In genomic region chr4:13856387-13856786, GRCh38 we compare ENCODE assay signal across 21 cellular contexts.
DNase-seq lines count a peak whose midpoint lies in the region; ATAC-seq, FAIRE-seq and TF ChIP-seq lines count a peak whose summit lies in the region.
"Had no signal": no experiment of that assay in that cellular context is flagged by ENCODE, and none has a peak within 500 bp of the region (broad histone marks: within the 10 kb centered on the region; RNA-seq: fewer than 3 reads in every experiment).

No MANE protein-coding gene starts in this region.

- FAIRE-seq in HepG2 (lab: Jason Lieb, UNC) (no peak), small intestine (lab: Jason Lieb, UNC) (peak; percentile 5)
- FAIRE-seq: A204.1, GM12878, GM19239 had no signal

- H3K9ac ChIP-seq in liver (ENCODE audit: low read depth in 1 of 2, low read length in 2 of 2) (no peak overlapping the region), HepG2 (ENCODE audit: insufficient read depth, low read depth, low read length) (no peak overlapping the region)
- H3K9ac ChIP-seq: BLaER1, GM23248 had no signal

- peak; percentile 50 to 58 for TF ChIP-seq RAD21 in liver (IDR thresholded peaks at IDR 0.05)
- TF ChIP-seq RAD21 in HepG2 (CRISPR knock-in tag; IDR thresholded peaks at IDR 0.05), result no peak

- H3K27me3 ChIP-seq in liver (ENCODE audit: control insufficient read depth in 4 of 4, insufficient read depth in 4 of 4, low read length in 3 of 4) (no peaks in the 10 kb centered on the region), HepG2 (ENCODE audit: control insufficient read depth in 1 of 2, insufficient read depth in 2 of 2, low read length in 2 of 2) (no peaks in the 10 kb centered on the region), right lobe of liver (no peaks in the 10 kb centered on the region), small intestine (ENCODE audit: control insufficient read depth in 2 of 2, insufficient read depth in 2 of 2, low read length in 2 of 2) (no peaks in the 10 kb centered on the region), gastrocnemius medialis (no peaks in the 10 kb centered on the region)
- H3K27me3 ChIP-seq: BLaER1 had no signal

- no peak for TF ChIP-seq CTCF in liver (IDR thresholded peaks at IDR 0.05; ENCODE audit: low read depth, low read length, missing input control)
- no peak for TF ChIP-seq CTCF in HepG2 (CRISPR knock-in tag; IDR thresholded peaks at IDR 0.05)
- TF ChIP-seq CTCF in right lobe of liver (IDR thresholded peaks at IDR 0.05), result no peak
- TF ChIP-seq CTCF in gastrocnemius medialis (IDR thresholded peaks at IDR 0.05 in 4 of 5, conservative IDR thresholded peaks at IDR 0.05 in 1 of 5), result no peak

- CTCF ChIA-PET in HepG2 (lab: Yijun Ruan, JAX; ENCODE audit: low intra/inter-chr PET ratio, low total read pairs), result no interaction called here

- H3K36me3 ChIP-seq in liver (ENCODE audit: control insufficient read depth in 4 of 4, insufficient read depth in 3 of 4, low read depth in 1 of 4, low read length in 3 of 4) (no peaks in the 10 kb centered on the region), HepG2 (replicated peaks in 1 of 2; ENCODE audit: control insufficient read depth in 1 of 2, insufficient read depth in 2 of 2, low read length in 2 of 2) (no peaks in the 10 kb centered on the region), right lobe of liver (no peaks in the 10 kb centered on the region), small intestine (ENCODE audit: control insufficient read depth in 2 of 2, insufficient read depth in 2 of 2, low read length in 2 of 2) (no peaks in the 10 kb centered on the region), gastrocnemius medialis (no peaks in the 10 kb centered on the region)
- H3K36me3 ChIP-seq: BLaER1 had no signal

- H3K4me1 ChIP-seq in liver (ENCODE audit: control insufficient read depth in 4 of 4, insufficient read depth in 4 of 4, low read length in 3 of 4) (peaks cover 6 to 15% (median 9%) of the 10 kb centered on the region in 4 donors), HepG2 (ENCODE audit: insufficient read depth, low read length) (no peaks in the 10 kb centered on the region), right lobe of liver (peaks cover 0 to 26% (median 7%) of the 10 kb centered on the region in 4 donors), small intestine (ENCODE audit: control insufficient read depth in 2 of 2, insufficient read depth in 1 of 2, low read depth in 1 of 2, low read length in 1 of 2) (peaks cover 0 to 2% of the 10 kb centered on the region in 2 donors), gastrocnemius medialis (no peaks in the 10 kb centered on the region)
- H3K4me1 ChIP-seq: BLaER1 had no signal

- H3K4me3 ChIP-seq in liver (ENCODE audit: low read depth in 1 of 3, low read length in 3 of 3), result no peak overlapping the region
- no peak overlapping the region for H3K4me3 ChIP-seq in HepG2 (replicated peaks in 1 of 3; ENCODE audit: insufficient read depth in 1 of 3, low read depth in 2 of 3, low read length in 3 of 3)
- no peak overlapping the region for H3K4me3 ChIP-seq in right lobe of liver
- no peak overlapping the region for H3K4me3 ChIP-seq in small intestine (ENCODE audit: low read depth in 1 of 2, low read length in 2 of 2)
- H3K4me3 ChIP-seq in gastrocnemius medialis, result no peak overlapping the region
- H3K4me3 ChIP-seq: BLaER1, GM12878, GM23248 had no signal

- no peak for ATAC-seq in HepG2
- ATAC-seq in right lobe of liver, result peak; percentile 86 to 96 (median 94)
- ATAC-seq in gastrocnemius medialis, result no peak
- ATAC-seq: CD8-positive, alpha-beta T cell; GM12878; HCT116 had no signal

- H2AFZ ChIP-seq in HepG2 (ENCODE audit: low read length), result no peak overlapping the region
- H2AFZ ChIP-seq: GM23248 had no signal

- H3K27ac ChIP-seq in liver (ENCODE audit: low read depth in 1 of 2, low read length in 2 of 2), result peak overlapping the region; percentile 55 to 83
- no peak overlapping the region for H3K27ac ChIP-seq in HepG2 (ENCODE audit: extremely low read length, insufficient read depth, low read length)
- peak overlapping the region; percentile 23 to 50 (median 33) for H3K27ac ChIP-seq in right lobe of liver
- H3K27ac ChIP-seq in small intestine (ENCODE audit: low read depth in 1 of 2, low read length in 1 of 2), result peak overlapping the region; percentile 32 to 71
- H3K27ac ChIP-seq in gastrocnemius medialis, result no peak overlapping the region
- H3K27ac ChIP-seq: 22Rv1, BLaER1, C4-2B, GM23248 had no signal

- no peak for TF ChIP-seq POLR2A in HepG2 (IDR thresholded peaks at IDR 0.05; ENCODE audit: insufficient read depth in 1 of 2, low read depth in 2 of 2, low read length in 2 of 2)
- TF ChIP-seq POLR2A in right lobe of liver (IDR thresholded peaks at IDR 0.05), result no peak
- TF ChIP-seq POLR2A in gastrocnemius medialis (IDR thresholded peaks at IDR 0.05), result no peak

- in situ Hi-C loops in HepG2 (cut with HindIII; ENCODE audit: extremely low pct_ligation_motif_present, low pct_unique_long_range_greater_than_20kb) (no loop called here), gastrocnemius medialis (cut with MboI; ENCODE audit: low sequenced_read_pairs in 4 of 4) (no loop called here)

- BruUV-seq in HepG2 (replicated peaks; lab: Mats Ljungman, UMichigan), result no TSS peak

- 38% methylated on average over 5 of the region's 5 CpGs for WGBS in liver
- 10% methylated on average over 3 of the region's 5 CpGs for WGBS in HepG2 (ENCODE audit: low lambda C conversion rate)
- 31% methylated on average over 5 of the region's 5 CpGs for WGBS in right lobe of liver (ENCODE audit: insufficient coverage, low coverage, low lambda C conversion rate, missing lambda C conversion rate)
- WGBS in small intestine, 3 donors, result 10 to 63% (median 35%) methylated on average over 5 of the region's 5 CpGs

- H4K20me1 ChIP-seq in HepG2 (ENCODE audit: insufficient read depth, low read length), result no peaks in the 10 kb centered on the region
- H4K20me1 ChIP-seq: BLaER1 had no signal

- intact Hi-C loops in HepG2 (cut with micrococcal nuclease; ENCODE audit: unreplicated experiment) (no loop called here), right lobe of liver (cut with DNase I) (no loop called here), gastrocnemius medialis (cut with DNase I; ENCODE audit: low total_unique reads) (no loop called here)

- TF ChIP-seq EP300 in HepG2 (IDR thresholded peaks at IDR 0.05; ENCODE audit: low read depth in 2 of 2, low read length in 2 of 2) (no peak), HepG2 (CRISPR knock-in tag; IDR thresholded peaks at IDR 0.05; ENCODE audit: borderline replicate concordance) (no peak)

- no peak overlapping the region for H3K4me2 ChIP-seq in HepG2 (ENCODE audit: low read depth, low read length)
- H3K4me2 ChIP-seq: BLaER1 had no signal

- POLR2A ChIA-PET in HepG2 (lab: Yijun Ruan, JAX), result no interaction called here

- peaks cover 0 to under 1% (median 0%) of the 10 kb centered on the region in 4 donors for H3K9me3 ChIP-seq in liver (ENCODE audit: control insufficient read depth in 4 of 4, low read length in 3 of 4)
- H3K9me3 ChIP-seq in HepG2 (ENCODE audit: low read length), result peaks cover 53% of the 10 kb centered on the region
- no peaks in the 10 kb centered on the region for H3K9me3 ChIP-seq in right lobe of liver
- H3K9me3 ChIP-seq in small intestine (ENCODE audit: control insufficient read depth, low read depth), result no peaks in the 10 kb centered on the region
- H3K9me3 ChIP-seq in gastrocnemius medialis, result no peaks in the 10 kb centered on the region
- H3K9me3 ChIP-seq: BLaER1, Caco-2 had no signal

- H3K79me2 ChIP-seq in HepG2 (ENCODE audit: insufficient read depth, low read length), result no peaks in the 10 kb centered on the region

- DNase-seq in HepG2 (ENCODE audit: low spot score) (no peak), right lobe of liver (peak; percentile 42 to 70 (median 60)), small intestine (peak; percentile 85), gastrocnemius medialis (no peak), SKM-1 (lab: John Stamatoyannopoulos, UW; ENCODE audit: unreplicated experiment) (no peak)
- DNase-seq: Caco-2; CD4-positive, CD25-positive, alpha-beta regulatory T cell; CD8-positive, alpha-beta T cell; DMS153; EL; GDM1; GM23248; H9 had no signal

TF ChIP-seq in liver, 16 proteins besides CTCF, POLR2A, EP300 and RAD21 (continues in another document):
- TF ChIP-seq NR2F2 (IDR thresholded peaks at IDR 0.05) (no peak), TAF1 (conservative IDR thresholded peaks at IDR 0.05) (no peak), GABPA (IDR thresholded peaks at IDR 0.05 in 1 of 2, conservative IDR thresholded peaks at IDR 0.05 in 1 of 2) (no peak)
- TF ChIP-seq, protein P1, sequence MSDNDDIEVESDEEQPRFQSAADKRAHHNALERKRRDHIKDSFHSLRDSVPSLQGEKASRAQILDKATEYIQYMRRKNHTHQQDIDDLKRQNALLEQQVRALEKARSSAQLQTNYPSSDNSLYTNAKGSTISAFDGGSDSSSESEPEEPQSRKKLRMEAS (IDR thresholded peaks at IDR 0.05), result peak; percentile 64

TF ChIP-seq in HepG2, 621 proteins besides CTCF, POLR2A, EP300 and RAD21:
- TF ChIP-seq U2AF1 (optimal IDR thresholded peaks at IDR 0.05; ENCODE audit: low read depth, low read length) (no peak), ZNF550 (CRISPR knock-in tag; IDR thresholded peaks at IDR 0.05; ENCODE audit: borderline replicate concordance) (no peak), NCOA5 (CRISPR knock-in tag; IDR thresholded peaks at IDR 0.05) (no peak), TAF1 (CRISPR knock-in tag; IDR thresholded peaks at IDR 0.05) (no peak), CCAR2 (optimal IDR thresholded peaks at IDR 0.05; ENCODE audit: low read depth, low read length) (no peak)
- TF ChIP-seq, protein P2, sequence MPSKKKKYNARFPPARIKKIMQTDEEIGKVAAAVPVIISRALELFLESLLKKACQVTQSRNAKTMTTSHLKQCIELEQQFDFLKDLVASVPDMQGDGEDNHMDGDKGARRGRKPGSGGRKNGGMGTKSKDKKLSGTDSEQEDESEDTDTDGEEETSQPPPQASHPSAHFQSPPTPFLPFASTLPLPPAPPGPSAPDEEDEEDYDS (CRISPR knock-in tag; IDR thresholded peaks at IDR 0.05), result no peak

Comparison
In these comparisons a context has a peak if more than half of its experiments do, and no peak if none do; other contexts are left out.
1. H3K27ac ChIP-seq: peak in liver (2 of 2), right lobe of liver (3 of 3) and small intestine (2 of 2); none in HepG2 (single experiment) and gastrocnemius medialis (0 of 4).
2. ATAC-seq: peak in right lobe of liver (4 of 4); none in HepG2 (single experiment) and gastrocnemius medialis (0 of 2).
3. DNase-seq: peak in right lobe of liver (3 of 3) and small intestine (single experiment); none in HepG2 (single experiment), gastrocnemius medialis (0 of 2) and SKM-1 (single experiment).